34 cellular contexts compared by ENCODE assay signal in the genomic region with DNA sequence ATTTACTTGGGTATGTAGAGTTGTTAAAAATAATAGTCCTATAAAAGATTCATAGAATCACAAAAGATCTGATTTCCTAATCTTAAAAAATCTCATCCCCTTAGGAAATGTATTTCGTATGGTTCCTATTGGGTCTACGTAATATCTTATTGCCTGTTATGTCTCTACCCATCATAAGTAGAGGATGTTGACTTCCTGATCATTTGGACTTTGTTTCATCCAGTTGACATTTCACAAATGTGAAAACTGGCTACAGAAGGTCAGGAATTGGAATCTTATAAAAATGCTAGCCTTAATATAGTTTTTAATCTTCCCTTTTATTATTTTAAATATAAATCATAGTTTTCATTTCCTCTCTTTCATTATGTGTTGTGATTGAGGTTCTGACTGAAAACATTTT.
"Had no signal": no experiment of that assay in that cellular context is flagged by ENCODE, and none has a peak within 500 bp of the region (broad histone marks: within the 10 kb centered on the region; RNA-seq: fewer than 3 reads in every experiment).

No MANE protein-coding gene starts in this region.

- DNase-seq: Karpas-422, Kasumi-1, MG63, MM.1S, MV-4-11, NCI-H1048, NCI-H1092, NCI-H1092 treated with DMSO at 0.1 percent for 48 hours, NCI-H1105, NCI-H1105 treated with DMSO at 0.1 percent for 48 hours, NCI-H1417, NCI-H1417 treated with DMSO at 0.1 percent for 48 hours, NCI-H1436, NCI-H1436 treated with DMSO at 0.1 percent for 48 hours, NCI-H146, NCI-H1694, NCI-H1694 treated with DMSO at 0.1 percent for 48 hours, NCI-H187, NCI-H187 treated with DMSO at 0.1 percent for 48 hours, NCI-H1930, NCI-H2029, NCI-H2029 treated with DMSO at 0.1 percent for 48 hours, NCI-H2081, NCI-H2081 treated with DMSO at 0.1 percent for 48 hours, NCI-H2107, NCI-H2171, NCI-H2171 treated with DMSO at 0.1 percent for 48 hours, NCI-H2227 treated with DMSO at 0.1 percent for 48 hours, NCI-H226, NCI-H345, NCI-H446, NCI-H446 treated with DMSO at 0.1 percent for 48 hours, NCI-H510A had no signal

- H3K27me3 ChIP-seq: MG63 had no signal

- H3K9me3 ChIP-seq: MG63 had no signal

- H3K27ac ChIP-seq: KMS-11 had no signal

- H3K4me2 ChIP-seq: KMS-11 had no signal

- H3K9ac ChIP-seq: KMS-11 had no signal

- H3K4me3 ChIP-seq: MG63 had no signal
